ENCODE assay signal across 8 cellular contexts in the genomic region with DNA sequence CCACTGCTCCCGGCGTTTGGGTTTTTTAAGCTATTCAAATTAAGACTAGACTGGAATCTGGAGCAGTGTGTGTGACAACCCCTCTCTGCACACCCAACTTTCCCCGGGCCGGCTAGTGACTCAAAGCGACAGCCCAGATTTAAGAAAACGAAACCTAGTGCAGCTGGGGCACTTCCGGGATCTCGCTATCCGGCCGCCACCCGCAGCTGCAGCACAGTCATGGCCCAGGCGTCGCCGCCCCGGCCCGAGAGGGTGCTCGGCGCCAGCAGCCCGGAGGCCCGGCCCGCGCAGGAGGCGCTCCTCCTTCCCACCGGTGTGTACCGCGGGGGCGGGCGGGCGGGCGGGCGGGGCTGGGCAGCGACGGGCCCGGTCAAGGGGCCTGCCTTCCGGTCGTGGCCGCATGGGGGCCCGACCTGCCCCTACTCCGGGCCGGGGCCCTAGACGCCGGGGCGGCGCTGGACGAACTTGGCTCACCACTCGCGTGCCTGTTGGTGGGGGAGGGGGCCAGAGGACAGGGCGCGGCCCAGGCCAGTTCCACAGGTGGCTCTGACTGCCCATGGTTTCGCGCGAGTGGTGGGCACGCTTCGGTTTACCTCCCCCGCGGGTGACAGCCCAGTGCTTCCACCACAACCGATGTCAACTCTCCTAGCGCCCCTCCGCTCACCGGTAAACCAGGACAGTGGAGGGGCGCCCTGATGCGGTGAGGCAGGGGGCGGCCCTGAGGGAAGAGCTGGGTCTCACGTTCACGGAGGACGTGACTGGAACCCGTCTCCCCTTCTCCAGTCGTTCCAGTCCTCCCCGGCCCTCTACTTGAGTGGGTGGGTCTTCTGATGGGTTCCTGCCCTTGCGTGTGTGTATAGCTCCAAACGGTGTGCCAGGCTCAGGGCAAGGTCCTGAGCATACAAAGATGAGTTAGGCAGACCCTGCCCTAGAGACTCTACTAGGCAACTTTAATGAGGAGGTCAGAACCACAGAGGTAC. TPM values are rescaled to one million over a fixed set of nuclear protein-coding genes. Genes with fewer than 3 reads are reported as not detected.
DNase-seq lines count a peak whose midpoint lies in the region; ATAC-seq and TF ChIP-seq lines count a peak whose summit lies in the region.

A gene (plus strand): TSS at position 171 of the 980 bp plus-strand sequence. CDS start 49 bp downstream, at position 220.

- WGBS in adipose tissue, 3 donors, result 2 to 5% (median 4%) methylated on average over 59 to 71 of the region's 71 CpGs

- peaks cover 53 to 57% (median 56%) of the 10 kb centered on the region in 3 donors for H3K4me1 Mint-ChIP-seq in T-cell
- H3K4me1 Mint-ChIP-seq in type B pancreatic cell (ENCODE audit: unreplicated experiment), result no peaks in the 10 kb centered on the region

- intact Hi-C loops in cardiac septum (cut with DNase I), result loop anchor here (2.0 to 5.0 kb wide), 3 partner anchors 51 to 111 kb away; a partner anchor contains a TSS
- intact Hi-C loops in posterior vena cava (cut with DNase I), result no loop called here

- ATAC-seq in GM19467 (IDR thresholded peaks at IDR 0.05; ENCODE audit: unreplicated experiment), result peak; percentile 73
- peak; percentile 84 to 89 (median 87) for ATAC-seq in T-cell (replicated peaks in 1 of 4)

- TF ChIP-seq CTCF in type B pancreatic cell (conservative IDR thresholded peaks at IDR 0.05), result peak; percentile 56

- H3K27me3 Mint-ChIP-seq in T-cell, result no peaks in the 10 kb centered on the region
- no peaks in the 10 kb centered on the region for H3K27me3 Mint-ChIP-seq in type B pancreatic cell

- H3K36me3 Mint-ChIP-seq in T-cell, result peaks cover 30% of the 10 kb centered on the region
- H3K36me3 Mint-ChIP-seq in type B pancreatic cell, result peaks cover 7% of the 10 kb centered on the region

- DNase-seq in COLO668 (lab: John Stamatoyannopoulos, UW; ENCODE audit: unreplicated experiment) (peak; percentile 92), HK-2 (ENCODE audit: unreplicated experiment) (peak; percentile 31), T-cell (peak; percentile 66 to 88 (median 82)), cardiac septum (ENCODE audit: low spot score) (peak; percentile 93), posterior vena cava (ENCODE audit: low spot score) (peak; percentile 95), type B pancreatic cell (ENCODE audit: extremely low spot score, unreplicated experiment) (peak; percentile 75)

- H3K27ac Mint-ChIP-seq in T-cell (peak within 1 kb of the TSS; percentile 100), type B pancreatic cell (peak within 1 kb of the TSS; percentile 95)

- POLR2A ChIA-PET in T-cell (lab: Charles Lee), result interaction anchor here (0.5 to 1.8 kb wide), 18 partner anchors 10 to 1468 kb away, joined by 3 to 11 read pairs (median 7); a partner anchor contains a TSS

- peak within 1 kb of the TSS; percentile 51 for H3K27ac ChIP-seq in adipose tissue (ENCODE audit: low read depth, low read length)

- no peaks in the 10 kb centered on the region for H3K9me3 Mint-ChIP-seq in T-cell
- H3K9me3 Mint-ChIP-seq in type B pancreatic cell, result no peaks in the 10 kb centered on the region

- CTCF ChIA-PET in T-cell (lab: Charles Lee), result interaction anchor here (0.6 to 1.9 kb wide), 9 partner anchors 11 to 1416 kb away, joined by 3 to 10 read pairs (median 4); a partner anchor contains a TSS

- H3K4me3 Mint-ChIP-seq in T-cell (peak within 1 kb of the TSS; percentile 95 to 98 (median 98)), type B pancreatic cell (peak within 1 kb of the TSS; percentile 92)

RNA-seq across cellular contexts. Expression of the gene that starts here (rescaled TPM):
- total RNA-seq in T-cell, result 100 to 1,000 TPM in 3 of 5 donors, 10 to 100 TPM in 2; 94.0 to 119 (median 113) TPM
- polyA plus RNA-seq in adipose tissue, result 10 to 100 TPM; 24.0 to 40.5 (median 27.3) TPM
- 20.5 TPM for total RNA-seq in cardiac septum
- 10 to 100 TPM; 49.8 to 54.1 TPM for total RNA-seq in posterior vena cava
- 18.9 and 20.7 TPM in 2 replicates for total RNA-seq in type B pancreatic cell (ENCODE audit: low replicate concordance)

Comparison
In these comparisons a context has a peak if more than half of its experiments do, and no peak if none do; other contexts are left out.
1. Peak in every context shown above with its lines: DNase-seq, ATAC-seq and H3K27ac ChIP-seq.
2. DNase-seq: peak in every context shown above with its lines; median percentile 95 in posterior vena cava; 93 in cardiac septum; 92 in COLO668; 82 in T-cell; 75 in type B pancreatic cell; 31 in HK-2.